13 cellular contexts compared by ENCODE assay signal in the genomic region with DNA sequence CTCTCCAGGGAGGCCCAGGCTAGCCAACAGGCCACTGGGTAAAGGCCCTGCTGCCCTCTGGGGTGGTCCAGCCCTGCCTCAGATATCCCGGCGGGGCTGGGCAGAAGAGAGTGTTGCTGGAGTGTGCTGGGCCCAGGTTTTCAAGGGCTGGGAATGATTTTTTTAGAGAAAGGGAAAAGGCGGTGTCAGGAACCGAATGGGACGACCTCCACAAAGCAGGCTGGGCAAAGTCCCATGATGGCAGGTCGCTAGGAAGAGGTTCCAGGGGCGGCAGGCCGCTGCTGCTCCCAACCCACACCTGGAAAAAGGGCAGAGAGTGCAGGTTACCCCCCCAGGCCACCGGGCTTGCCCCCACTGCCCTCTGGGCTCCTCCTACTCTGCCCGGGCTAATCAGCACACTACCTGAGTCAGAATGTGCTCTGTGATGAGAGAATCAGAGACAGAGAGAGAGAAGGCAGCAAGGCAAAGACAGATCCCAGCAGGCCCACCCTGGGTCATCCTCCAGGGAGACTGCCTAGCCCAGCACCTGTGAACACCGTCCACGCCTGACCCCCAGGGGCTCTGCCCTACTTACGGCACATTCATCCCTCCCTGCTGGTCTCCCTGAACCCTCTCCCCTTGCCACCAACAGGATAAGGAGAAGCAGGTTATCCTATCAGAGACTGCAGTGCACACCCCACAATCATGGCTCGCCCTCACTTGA. TPM values are rescaled to one million over a fixed set of nuclear protein-coding genes. Genes with fewer than 3 reads are reported as not detected.
DNase-seq lines count a peak whose midpoint lies in the region; ATAC-seq, FAIRE-seq and TF ChIP-seq lines count a peak whose summit lies in the region.
"Had no signal": no experiment of that assay in that cellular context is flagged by ENCODE, and none has a peak within 500 bp of the region (broad histone marks: within the 10 kb centered on the region; RNA-seq: fewer than 3 reads in every experiment).

No MANE protein-coding gene starts in this region.

- no peaks in the 10 kb centered on the region for H3K9me3 ChIP-seq in HepG2 (ENCODE audit: low read length)
- no peaks in the 10 kb centered on the region for H3K9me3 ChIP-seq in right lobe of liver
- H3K9me3 ChIP-seq in mucosa of stomach (ENCODE audit: control insufficient read depth, low read length), result no peaks in the 10 kb centered on the region
- H3K9me3 ChIP-seq: HAP-1 had no signal

- peaks cover 13 to 52% of the 10 kb centered on the region in 2 experiments for H3K36me3 ChIP-seq in HepG2 (replicated peaks in 1 of 2; ENCODE audit: control insufficient read depth in 1 of 2, insufficient read depth in 2 of 2, low read length in 2 of 2)
- H3K36me3 ChIP-seq in right lobe of liver, result peaks cover 0 to 5% (median 2%) of the 10 kb centered on the region in 4 donors
- peaks cover 6% of the 10 kb centered on the region for H3K36me3 ChIP-seq in mucosa of stomach (ENCODE audit: control insufficient read depth, insufficient read depth, low read length)

- H3K27me3 ChIP-seq in HepG2 (ENCODE audit: control insufficient read depth in 1 of 2, insufficient read depth in 2 of 2, low read length in 2 of 2) (no peaks in the 10 kb centered on the region), right lobe of liver (no peaks in the 10 kb centered on the region), mucosa of stomach (ENCODE audit: control insufficient read depth, insufficient read depth, low read length) (no peaks in the 10 kb centered on the region)
- H3K27me3 ChIP-seq: foreskin keratinocyte had no signal

- TF ChIP-seq POLR2A in HepG2 (IDR thresholded peaks at IDR 0.05; ENCODE audit: insufficient read depth in 1 of 2, low read depth in 2 of 2, low read length in 2 of 2) (no peak), right lobe of liver (IDR thresholded peaks at IDR 0.05) (no peak)

- ATAC-seq in HepG2, result peak; percentile 2; the same call in 2 of the 3 replicates
- no peak for ATAC-seq in right lobe of liver
- no peak for ATAC-seq in activated naive CD8-positive, alpha-beta T cell treated with anti-CD3 and anti-CD28 coated beads, Interleukin-2, amount 10 ng/mL, durations not matched to agents 7 days and 5 days (ENCODE audit: low read depth)
- ATAC-seq: foreskin keratinocyte had no signal

- no peak for DNase-seq in HepG2 (ENCODE audit: low spot score)
- no peak for DNase-seq in right lobe of liver
- no peak for DNase-seq in activated naive CD8-positive, alpha-beta T cell treated with anti-CD3 and anti-CD28 coated beads, Interleukin-2, amount 10 ng/mL, durations not matched to agents 7 days and 5 days
- no peak for DNase-seq in type B pancreatic cell (ENCODE audit: extremely low spot score, unreplicated experiment)
- DNase-seq in NOMO-1 treated with DMSO at 0.1 percent for 48 hours (lab: John Stamatoyannopoulos, UW; ENCODE audit: unreplicated experiment), result no peak
- no peak for DNase-seq in HTR-8/SVneo (ENCODE audit: insufficient read length, low spot score)
- DNase-seq in 8988T, result no peak
- DNase-seq: AML-193; anterior cingulate cortex; foreskin keratinocyte; stimulated activated CD8-positive, alpha-beta memory T cell treated with anti-CD3 and anti-CD28 coated beads, Interleukin-4, amount 100 ng/mL, for 48 hours had no signal

- WGBS in HepG2 (ENCODE audit: low lambda C conversion rate), result 51% methylated on average over 12 of the region's 14 CpGs
- WGBS in right lobe of liver (ENCODE audit: insufficient coverage, low coverage, low lambda C conversion rate, missing lambda C conversion rate), result 38% methylated on average over 6 of the region's 14 CpGs

- H3K27ac Mint-ChIP-seq in activated naive CD8-positive, alpha-beta T cell treated with anti-CD3 and anti-CD28 coated beads, Interleukin-2, amount 10 ng/mL, durations not matched to agents 7 days and 5 days, result no peak overlapping the region
- H3K27ac Mint-ChIP-seq in type B pancreatic cell, result peak overlapping the region; percentile 93

- no peaks in the 10 kb centered on the region for H3K9me3 Mint-ChIP-seq in activated naive CD8-positive, alpha-beta T cell treated with anti-CD3 and anti-CD28 coated beads, Interleukin-2, amount 10 ng/mL, durations not matched to agents 7 days and 5 days
- no peaks in the 10 kb centered on the region for H3K9me3 Mint-ChIP-seq in type B pancreatic cell

- no peak overlapping the region for H2AFZ ChIP-seq in HepG2 (ENCODE audit: low read length)

- H3K4me3 ChIP-seq in HepG2 (replicated peaks in 1 of 3; ENCODE audit: insufficient read depth in 1 of 3, low read depth in 2 of 3, low read length in 3 of 3) (peak overlapping the region; percentile 13 to 85 (median 27); a peak in 3 of 6 replicates), right lobe of liver (no peak overlapping the region), mucosa of stomach (ENCODE audit: low read length) (no peak overlapping the region)
- H3K4me3 ChIP-seq: HAP-1 had no signal

- H3K27ac ChIP-seq in HepG2 (ENCODE audit: extremely low read length, insufficient read depth, low read length) (peak overlapping the region; percentile 75), right lobe of liver (no peak overlapping the region)
- H3K27ac ChIP-seq: foreskin keratinocyte had no signal

- H3K27me3 Mint-ChIP-seq in activated naive CD8-positive, alpha-beta T cell treated with anti-CD3 and anti-CD28 coated beads, Interleukin-2, amount 10 ng/mL, durations not matched to agents 7 days and 5 days, result no peaks in the 10 kb centered on the region
- H3K27me3 Mint-ChIP-seq in type B pancreatic cell, result no peaks in the 10 kb centered on the region

- intact Hi-C loops in HepG2 (cut with micrococcal nuclease; ENCODE audit: unreplicated experiment) (no loop called here), right lobe of liver (cut with DNase I) (loop anchor here in 1 of 2 donors (10.0 kb wide), 1 partner anchor 63 kb away; no protein-coding TSS in a partner anchor)

- in situ Hi-C loops in HepG2 (cut with HindIII; ENCODE audit: extremely low pct_ligation_motif_present, low pct_unique_long_range_greater_than_20kb), result no loop called here

- H3K9ac ChIP-seq in HepG2 (ENCODE audit: insufficient read depth, low read depth, low read length), result peak overlapping the region; percentile 73; the same call in 1 of the 2 replicates
- peak overlapping the region; percentile 43 for H3K9ac ChIP-seq in mucosa of stomach (ENCODE audit: low read length)

- CTCF ChIA-PET in HepG2 (lab: Yijun Ruan, JAX; ENCODE audit: low intra/inter-chr PET ratio, low total read pairs), result no interaction called here

- peaks cover 78% of the 10 kb centered on the region for H4K20me1 ChIP-seq in HepG2 (ENCODE audit: insufficient read depth, low read length)

- peak overlapping the region; percentile 97 for H3K4me2 ChIP-seq in HepG2 (ENCODE audit: low read depth, low read length)

- no peak for TF ChIP-seq CTCF in HepG2 (CRISPR knock-in tag; IDR thresholded peaks at IDR 0.05)
- TF ChIP-seq CTCF in right lobe of liver (IDR thresholded peaks at IDR 0.05), result no peak
- TF ChIP-seq CTCF in type B pancreatic cell (conservative IDR thresholded peaks at IDR 0.05), result no peak

- H3K36me3 Mint-ChIP-seq in activated naive CD8-positive, alpha-beta T cell treated with anti-CD3 and anti-CD28 coated beads, Interleukin-2, amount 10 ng/mL, durations not matched to agents 7 days and 5 days, result peaks cover 23% of the 10 kb centered on the region
- H3K36me3 Mint-ChIP-seq in type B pancreatic cell, result peaks cover 37% of the 10 kb centered on the region

- TF ChIP-seq RAD21 in HepG2 (CRISPR knock-in tag; IDR thresholded peaks at IDR 0.05), result no peak

- POLR2A ChIA-PET in HepG2 (lab: Yijun Ruan, JAX), result no interaction called here
- POLR2A ChIA-PET in activated naive CD8-positive, alpha-beta T cell treated with anti-CD3 and anti-CD28 coated beads, Interleukin-2, amount 10 ng/mL, durations not matched to agents 7 days and 5 days (lab: Charles Lee), result no interaction called here

- TF ChIP-seq EP300 in HepG2 (IDR thresholded peaks at IDR 0.05; ENCODE audit: low read depth in 2 of 2, low read length in 2 of 2) (no peak), HepG2 (CRISPR knock-in tag; IDR thresholded peaks at IDR 0.05; ENCODE audit: borderline replicate concordance) (no peak)

- FAIRE-seq in HepG2 (lab: Jason Lieb, UNC), result no peak
- FAIRE-seq in HTR-8/SVneo (lab: Jason Lieb, UNC), result no peak

- peaks cover 61% of the 10 kb centered on the region for H3K4me1 Mint-ChIP-seq in activated naive CD8-positive, alpha-beta T cell treated with anti-CD3 and anti-CD28 coated beads, Interleukin-2, amount 10 ng/mL, durations not matched to agents 7 days and 5 days
- peaks cover 49% of the 10 kb centered on the region for H3K4me1 Mint-ChIP-seq in type B pancreatic cell (ENCODE audit: unreplicated experiment)

- no TSS peak for BruUV-seq in HepG2 (replicated peaks; lab: Mats Ljungman, UMichigan)

- H3K4me1 ChIP-seq in HepG2 (ENCODE audit: insufficient read depth, low read length) (peaks cover 85% of the 10 kb centered on the region), right lobe of liver (peaks cover 0 to 40% (median 12%) of the 10 kb centered on the region in 4 donors), mucosa of stomach (ENCODE audit: control insufficient read depth, insufficient read depth, low read length) (peaks cover 60% of the 10 kb centered on the region)

- H3K4me3 Mint-ChIP-seq in activated naive CD8-positive, alpha-beta T cell treated with anti-CD3 and anti-CD28 coated beads, Interleukin-2, amount 10 ng/mL, durations not matched to agents 7 days and 5 days, result peak overlapping the region; percentile 86
- peak overlapping the region; percentile 89 for H3K4me3 Mint-ChIP-seq in type B pancreatic cell

- H3K79me2 ChIP-seq in HepG2 (ENCODE audit: insufficient read depth, low read length), result peaks cover 81% of the 10 kb centered on the region

RNA-seq across cellular contexts. Expression of gene PATZ1, which starts 4.6 kb away (rescaled TPM):
- total RNA-seq in HepG2 (2016; rRNA removed; fragmentation: Illumina TruSeq; extraction: Trizol), result 30.4 and 30.5 TPM in 2 replicates
- total RNA-seq in HepG2 (2016; cell fraction: cytosol; rRNA removed; fragmentation: Illumina TruSeq; extraction: Trizol; ENCODE audit: low read depth), result 6.2 and 6.9 TPM in 2 replicates
- total RNA-seq in HepG2 (2016; cell fraction: insoluble cytoplasmic fraction; rRNA removed; fragmentation: Illumina TruSeq; extraction: Trizol), result 28.0 and 31.0 TPM in 2 replicates
- total RNA-seq in HepG2 (2016; cell fraction: membrane; rRNA removed; fragmentation: Illumina TruSeq; extraction: Trizol), result 20.4 and 21.7 TPM in 2 replicates
- total RNA-seq in HepG2 (2016; cell fraction: nucleus; rRNA removed; fragmentation: Illumina TruSeq; extraction: Trizol), result 32.1 and 34.3 TPM in 2 replicates
- polyA plus RNA-seq in HepG2 (2011; rRNA removed), result 24.9 and 26.6 TPM in 2 replicates
- 16.9 and 18.6 TPM in 2 replicates for polyA plus RNA-seq in HepG2 (2011; cell fraction: cytosol; rRNA removed)
- 45.4 and 58.3 TPM in 2 replicates for polyA plus RNA-seq in HepG2 (2011; cell fraction: nucleus; rRNA removed)
- 25.7 and 29.3 TPM in 2 replicates for polyA plus RNA-seq in HepG2 (2012)
- 3.1 and 3.4 TPM in 2 replicates for polyA plus RNA-seq in HepG2 (2016; cell fraction: cytosol; fragmentation: Illumina TruSeq; extraction: Trizol; ENCODE audit: low read depth)
- polyA plus RNA-seq in HepG2 (2016; cell fraction: insoluble cytoplasmic fraction; fragmentation: Illumina TruSeq; extraction: Trizol; ENCODE audit: low read depth), result 32.9 and 37.5 TPM in 2 replicates
- 11.6 and 11.7 TPM in 2 replicates for polyA plus RNA-seq in HepG2 (2016; cell fraction: membrane; fragmentation: Illumina TruSeq; extraction: Trizol; ENCODE audit: low read depth)
- 45.6 and 49.3 TPM in 2 replicates for polyA plus RNA-seq in HepG2 (2016; cell fraction: nucleus; fragmentation: Illumina TruSeq; extraction: Trizol; ENCODE audit: insufficient read depth, low read depth)
- 47.7 and 108 TPM in 2 replicates for polyA minus RNA-seq in HepG2 (2011; rRNA and poly(A)+ RNA removed; ENCODE audit: low replicate concordance)
- polyA minus RNA-seq in HepG2 (2011; cell fraction: cytosol; rRNA and poly(A)+ RNA removed), result 27.9 and 30.8 TPM in 2 replicates
- polyA minus RNA-seq in HepG2 (2011; cell fraction: nucleus; rRNA and poly(A)+ RNA removed), result 54.1 and 54.8 TPM in 2 replicates
- total RNA-seq in right lobe of liver, result 10 to 100 TPM in 4 of 6 experiments, 1 to 10 TPM in 2; 7.4 to 18.8 (median 11.5) TPM
- total RNA-seq in activated naive CD8-positive, alpha-beta T cell treated with anti-CD3 and anti-CD28 coated beads, Interleukin-2, amount 10 ng/mL, durations not matched to agents 7 days and 5 days, result 10 to 100 TPM; 36.2 to 37.2 TPM
- total RNA-seq in type B pancreatic cell (ENCODE audit: low replicate concordance), result 40.9 and 57.8 TPM in 2 replicates

RNA-seq across cellular contexts. Expression of gene PIK3IP1, which starts 49.2 kb away (rescaled TPM):
- total RNA-seq in HepG2 (2016; rRNA removed; fragmentation: Illumina TruSeq; extraction: Trizol) (0.44 and 1.3 TPM in 2 replicates), right lobe of liver (1 to 10 TPM; 1.3 to 6.6 (median 5.6) TPM), type B pancreatic cell (ENCODE audit: low replicate concordance) (21.0 and 36.8 TPM in 2 replicates)
- total RNA-seq in HepG2 (2016; cell fraction: cytosol; rRNA removed; fragmentation: Illumina TruSeq; extraction: Trizol; ENCODE audit: low read depth), result 0.26 and 0.30 TPM in 2 replicates
- total RNA-seq in HepG2 (2016; cell fraction: insoluble cytoplasmic fraction; rRNA removed; fragmentation: Illumina TruSeq; extraction: Trizol), result 0.49 and 1.3 TPM in 2 replicates
- total RNA-seq in HepG2 (2016; cell fraction: membrane; rRNA removed; fragmentation: Illumina TruSeq; extraction: Trizol), result 0.34 and 0.41 TPM in 2 replicates
- total RNA-seq in HepG2 (2016; cell fraction: nucleus; rRNA removed; fragmentation: Illumina TruSeq; extraction: Trizol), result 1.5 and 2.0 TPM in 2 replicates
- polyA plus RNA-seq in HepG2 (2011; rRNA removed), result 2.5 and 5.3 TPM in 2 replicates
- polyA plus RNA-seq in HepG2 (2011; cell fraction: cytosol; rRNA removed), result 2.4 and 5.0 TPM in 2 replicates
- polyA plus RNA-seq in HepG2 (2011; cell fraction: nucleus; rRNA removed), result 2.3 and 4.8 TPM in 2 replicates
- polyA plus RNA-seq in HepG2 (2012), result 4.8 and 7.6 TPM in 2 replicates
- 0.06 and 0.11 TPM in 2 replicates for polyA plus RNA-seq in HepG2 (2016; cell fraction: cytosol; fragmentation: Illumina TruSeq; extraction: Trizol; ENCODE audit: low read depth)
- polyA plus RNA-seq in HepG2 (2016; cell fraction: insoluble cytoplasmic fraction; fragmentation: Illumina TruSeq; extraction: Trizol; ENCODE audit: low read depth), result 0.21 and 0.38 TPM in 2 replicates
- polyA plus RNA-seq in HepG2 (2016; cell fraction: membrane; fragmentation: Illumina TruSeq; extraction: Trizol; ENCODE audit: low read depth), result 0.10 and 0.14 TPM in 2 replicates
- polyA plus RNA-seq in HepG2 (2016; cell fraction: nucleus; fragmentation: Illumina TruSeq; extraction: Trizol; ENCODE audit: insufficient read depth, low read depth), result 1.7 and 2.4 TPM in 2 replicates
- 2.1 and 3.8 TPM in 2 replicates for polyA minus RNA-seq in HepG2 (2011; rRNA and poly(A)+ RNA removed; ENCODE audit: low replicate concordance)
- polyA minus RNA-seq in HepG2 (2011; cell fraction: cytosol; rRNA and poly(A)+ RNA removed), result 2.0 and 4.0 TPM in 2 replicates
- polyA minus RNA-seq in HepG2 (2011; cell fraction: nucleus; rRNA and poly(A)+ RNA removed), result 2.1 and 4.0 TPM in 2 replicates
- total RNA-seq in activated naive CD8-positive, alpha-beta T cell treated with anti-CD3 and anti-CD28 coated beads, Interleukin-2, amount 10 ng/mL, durations not matched to agents 7 days and 5 days, result 100 to 1,000 TPM; 110 to 125 TPM

RNA-seq across cellular contexts. Expression of gene DRG1, which starts 57.9 kb away (rescaled TPM):
- total RNA-seq in HepG2 (2016; rRNA removed; fragmentation: Illumina TruSeq; extraction: Trizol), result 94.8 and 98.8 TPM in 2 replicates
- total RNA-seq in HepG2 (2016; cell fraction: cytosol; rRNA removed; fragmentation: Illumina TruSeq; extraction: Trizol; ENCODE audit: low read depth), result 58.6 and 75.0 TPM in 2 replicates
- 87.5 and 109 TPM in 2 replicates for total RNA-seq in HepG2 (2016; cell fraction: insoluble cytoplasmic fraction; rRNA removed; fragmentation: Illumina TruSeq; extraction: Trizol)
- total RNA-seq in HepG2 (2016; cell fraction: membrane; rRNA removed; fragmentation: Illumina TruSeq; extraction: Trizol), result 55.1 and 58.3 TPM in 2 replicates
- total RNA-seq in HepG2 (2016; cell fraction: nucleus; rRNA removed; fragmentation: Illumina TruSeq; extraction: Trizol), result 52.6 and 55.8 TPM in 2 replicates
- polyA plus RNA-seq in HepG2 (2011; rRNA removed), result 39.1 and 59.0 TPM in 2 replicates
- polyA plus RNA-seq in HepG2 (2011; cell fraction: cytosol; rRNA removed), result 41.9 and 50.0 TPM in 2 replicates
- 16.2 and 19.6 TPM in 2 replicates for polyA plus RNA-seq in HepG2 (2011; cell fraction: nucleus; rRNA removed)
- polyA plus RNA-seq in HepG2 (2012), result 50.6 and 61.7 TPM in 2 replicates
- 44.0 and 51.8 TPM in 2 replicates for polyA plus RNA-seq in HepG2 (2016; cell fraction: cytosol; fragmentation: Illumina TruSeq; extraction: Trizol; ENCODE audit: low read depth)
- 98.2 and 115 TPM in 2 replicates for polyA plus RNA-seq in HepG2 (2016; cell fraction: insoluble cytoplasmic fraction; fragmentation: Illumina TruSeq; extraction: Trizol; ENCODE audit: low read depth)
- 42.6 and 42.8 TPM in 2 replicates for polyA plus RNA-seq in HepG2 (2016; cell fraction: membrane; fragmentation: Illumina TruSeq; extraction: Trizol; ENCODE audit: low read depth)
- 76.3 and 79.7 TPM in 2 replicates for polyA plus RNA-seq in HepG2 (2016; cell fraction: nucleus; fragmentation: Illumina TruSeq; extraction: Trizol; ENCODE audit: insufficient read depth, low read depth)
- polyA minus RNA-seq in HepG2 (2011; rRNA and poly(A)+ RNA removed; ENCODE audit: low replicate concordance), result 28.2 and 51.0 TPM in 2 replicates
- polyA minus RNA-seq in HepG2 (2011; cell fraction: cytosol; rRNA and poly(A)+ RNA removed), result 38.0 and 41.7 TPM in 2 replicates
- 37.7 and 41.8 TPM in 2 replicates for polyA minus RNA-seq in HepG2 (2011; cell fraction: nucleus; rRNA and poly(A)+ RNA removed)
- 10 to 100 TPM; 24.2 to 34.7 (median 26.5) TPM for total RNA-seq in right lobe of liver
- 10 to 100 TPM; 71.9 to 87.8 TPM for total RNA-seq in activated naive CD8-positive, alpha-beta T cell treated with anti-CD3 and anti-CD28 coated beads, Interleukin-2, amount 10 ng/mL, durations not matched to agents 7 days and 5 days
- 72.9 and 74.1 TPM in 2 replicates for total RNA-seq in type B pancreatic cell (ENCODE audit: low replicate concordance)

Comparison
In these comparisons a context has a peak if more than half of its experiments do, and no peak if none do; other contexts are left out.
1. H3K4me3 ChIP-seq: peak in HepG2 (3 of 3); none in right lobe of liver (0 of 3) and mucosa of stomach (single experiment).